ENCODE assay signal across 1 cellular context in the genomic region with DNA sequence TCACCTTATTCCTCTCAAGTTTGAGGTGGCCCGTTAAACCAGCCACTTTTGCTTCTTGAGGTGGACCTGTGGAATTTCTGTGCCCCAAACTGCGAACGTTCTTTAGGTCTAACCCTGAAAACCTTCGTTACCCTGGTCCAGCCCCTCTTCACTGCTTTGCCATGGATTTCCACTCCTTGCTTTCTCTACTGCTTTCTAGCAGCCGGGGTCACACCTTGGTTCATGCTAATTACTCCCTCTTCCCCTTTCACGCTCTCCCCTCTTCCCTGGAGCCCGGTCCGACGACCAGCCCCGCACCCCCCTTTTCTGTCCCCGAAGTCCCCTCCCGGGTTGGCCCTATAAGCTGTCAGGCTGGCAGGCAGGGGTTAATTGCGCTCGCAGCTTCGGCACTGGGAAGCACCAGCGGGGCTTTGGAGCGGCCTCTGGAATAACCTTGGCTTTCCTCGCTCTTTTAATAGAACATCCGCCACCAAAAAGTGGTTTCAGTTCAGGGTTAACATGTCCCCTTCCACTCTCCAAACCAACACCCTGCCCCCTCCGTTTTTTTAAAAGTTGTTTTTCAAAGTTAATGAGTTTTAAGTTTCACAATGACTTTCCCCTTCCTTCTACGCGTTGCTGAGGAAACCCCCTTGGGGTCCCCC.
TF ChIP-seq lines count a peak whose summit lies in the region.

No MANE protein-coding gene starts in this region.

TF ChIP-seq in HepG2, 621 proteins besides CTCF, POLR2A, EP300 and RAD21 (continues in another document):
- TF ChIP-seq PRDM4 (CRISPR knock-in tag; IDR thresholded peaks at IDR 0.05; ENCODE audit: borderline replicate concordance) (no peak), HMG20A (CRISPR knock-in tag; IDR thresholded peaks at IDR 0.05; ENCODE audit: borderline replicate concordance) (0 out of 2 replicates have a peak, but pooled peaks have one; percentile 31), MAZ (IDR thresholded peaks at IDR 0.05; ENCODE audit: borderline replicate concordance, low read depth, low read length) (no peak), MAZ (CRISPR knock-in tag; IDR thresholded peaks at IDR 0.05; ENCODE audit: low read depth) (peak; percentile 12; the same call in 1 of the 2 replicates), ZNF724P (CRISPR knock-in tag; IDR thresholded peaks at IDR 0.05; ENCODE audit: borderline replicate concordance) (no peak), MYC (CRISPR knock-in tag; IDR thresholded peaks at IDR 0.05; ENCODE audit: borderline replicate concordance) (peak; percentile 29; the same call in 1 of the 2 replicates), ZNF362 (CRISPR knock-in tag; IDR thresholded peaks at IDR 0.05; ENCODE audit: borderline replicate concordance) (no peak), TAF1 (CRISPR knock-in tag; IDR thresholded peaks at IDR 0.05) (peak; percentile 41; the same call in 1 of the 2 replicates), TGIF2 (CRISPR knock-in tag; IDR thresholded peaks at IDR 0.05) (peak; percentile 87; the same call in 1 of the 2 replicates), ZNF749 (CRISPR knock-in tag; IDR thresholded peaks at IDR 0.05; ENCODE audit: borderline replicate concordance) (no peak), ZNF687 (CRISPR knock-in tag; IDR thresholded peaks at IDR 0.05) (peak; percentile 58), ZNF512B (CRISPR knock-in tag; IDR thresholded peaks at IDR 0.05; ENCODE audit: borderline replicate concordance) (0 out of 2 replicates have a peak, but pooled peaks have one; percentile 43), RXRA (CRISPR knock-in tag; IDR thresholded peaks at IDR 0.05) (no peak), ZNF558 (CRISPR knock-in tag; IDR thresholded peaks at IDR 0.05; ENCODE audit: borderline replicate concordance) (no peak), ZBTB3 (CRISPR knock-in tag; IDR thresholded peaks at IDR 0.05; ENCODE audit: borderline replicate concordance, low read depth) (no peak), KLF16 (CRISPR knock-in tag; IDR thresholded peaks at IDR 0.05) (peak in 1 of 2 experiments; percentile 65; a peak in 1 of 4 replicates), CBFB (CRISPR knock-in tag; IDR thresholded peaks at IDR 0.05) (0 out of 2 replicates have a peak, but pooled peaks have one; percentile 7), HMGXB4 (CRISPR knock-in tag; IDR thresholded peaks at IDR 0.05; ENCODE audit: borderline replicate concordance in 1 of 2, low read depth in 1 of 2) (peak in 1 of 2 experiments; percentile 56; a peak in 1 of 4 replicates), KDM5B (CRISPR knock-in tag; IDR thresholded peaks at IDR 0.05; ENCODE audit: borderline replicate concordance) (0 out of 2 replicates have a peak, but pooled peaks have one; percentile 39), ZEB1 (IDR thresholded peaks at IDR 0.05; ENCODE audit: insufficient replicate concordance, low read depth) (peak; percentile 65), AGO1 (IDR thresholded peaks at IDR 0.05; ENCODE audit: low read depth, low read length, poor library complexity, severe bottlenecking) (no peak), ZNF777 (CRISPR knock-in tag; IDR thresholded peaks at IDR 0.05) (peak; percentile 76), ZNF24 (IDR thresholded peaks at IDR 0.05) (peak; percentile 68; the same call in 1 of the 2 replicates), ZNF589 (CRISPR knock-in tag; conservative IDR thresholded peaks at IDR 0.05) (no peak), HNF4A (CRISPR knock-in tag; IDR thresholded peaks at IDR 0.05) (no peak; the same call in 1 of the 2 replicates), ZNF83 (CRISPR knock-in tag; IDR thresholded peaks at IDR 0.05; ENCODE audit: borderline replicate concordance) (no peak), PHF5A (CRISPR knock-in tag; IDR thresholded peaks at IDR 0.05; ENCODE audit: low read depth, unreplicated experiment) (peak; percentile 22), MED13 (CRISPR knock-in tag; IDR thresholded peaks at IDR 0.05) (no peak), ZNF772 (CRISPR knock-in tag; IDR thresholded peaks at IDR 0.05) (peak; percentile 40; the same call in 1 of the 2 replicates), CBX1 (IDR thresholded peaks at IDR 0.05; ENCODE audit: low read depth) (peak; percentile 26), TAF15 (IDR thresholded peaks at IDR 0.05; ENCODE audit: low read depth, low read length, poor library complexity, severe bottlenecking) (no peak)
- TF ChIP-seq, protein P1, sequence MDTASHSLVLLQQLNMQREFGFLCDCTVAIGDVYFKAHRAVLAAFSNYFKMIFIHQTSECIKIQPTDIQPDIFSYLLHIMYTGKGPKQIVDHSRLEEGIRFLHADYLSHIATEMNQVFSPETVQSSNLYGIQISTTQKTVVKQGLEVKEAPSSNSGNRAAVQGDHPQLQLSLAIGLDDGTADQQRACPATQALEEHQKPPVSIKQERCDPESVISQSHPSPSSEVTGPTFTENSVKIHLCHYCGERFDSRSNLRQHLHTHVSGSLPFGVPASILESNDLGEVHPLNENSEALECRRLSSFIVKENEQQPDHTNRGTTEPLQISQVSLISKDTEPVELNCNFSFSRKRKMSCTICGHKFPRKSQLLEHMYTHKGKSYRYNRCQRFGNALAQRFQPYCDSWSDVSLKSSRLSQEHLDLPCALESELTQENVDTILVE (CRISPR knock-in tag; IDR thresholded peaks at IDR 0.05), result no peak
- TF ChIP-seq, protein P2, sequence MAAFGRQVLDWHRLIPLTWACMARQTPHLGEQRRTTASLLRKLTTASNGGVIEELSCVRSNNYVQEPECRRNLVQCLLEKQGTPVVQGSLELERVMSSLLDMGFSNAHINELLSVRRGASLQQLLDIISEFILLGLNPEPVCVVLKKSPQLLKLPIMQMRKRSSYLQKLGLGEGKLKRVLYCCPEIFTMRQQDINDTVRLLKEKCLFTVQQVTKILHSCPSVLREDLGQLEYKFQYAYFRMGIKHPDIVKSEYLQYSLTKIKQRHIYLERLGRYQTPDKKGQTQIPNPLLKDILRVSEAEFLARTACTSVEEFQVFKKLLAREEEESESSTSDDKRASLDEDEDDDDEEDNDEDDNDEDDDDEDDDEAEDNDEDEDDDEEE (CRISPR knock-in tag; IDR thresholded peaks at IDR 0.05), result no peak
- TF ChIP-seq, protein P3, sequence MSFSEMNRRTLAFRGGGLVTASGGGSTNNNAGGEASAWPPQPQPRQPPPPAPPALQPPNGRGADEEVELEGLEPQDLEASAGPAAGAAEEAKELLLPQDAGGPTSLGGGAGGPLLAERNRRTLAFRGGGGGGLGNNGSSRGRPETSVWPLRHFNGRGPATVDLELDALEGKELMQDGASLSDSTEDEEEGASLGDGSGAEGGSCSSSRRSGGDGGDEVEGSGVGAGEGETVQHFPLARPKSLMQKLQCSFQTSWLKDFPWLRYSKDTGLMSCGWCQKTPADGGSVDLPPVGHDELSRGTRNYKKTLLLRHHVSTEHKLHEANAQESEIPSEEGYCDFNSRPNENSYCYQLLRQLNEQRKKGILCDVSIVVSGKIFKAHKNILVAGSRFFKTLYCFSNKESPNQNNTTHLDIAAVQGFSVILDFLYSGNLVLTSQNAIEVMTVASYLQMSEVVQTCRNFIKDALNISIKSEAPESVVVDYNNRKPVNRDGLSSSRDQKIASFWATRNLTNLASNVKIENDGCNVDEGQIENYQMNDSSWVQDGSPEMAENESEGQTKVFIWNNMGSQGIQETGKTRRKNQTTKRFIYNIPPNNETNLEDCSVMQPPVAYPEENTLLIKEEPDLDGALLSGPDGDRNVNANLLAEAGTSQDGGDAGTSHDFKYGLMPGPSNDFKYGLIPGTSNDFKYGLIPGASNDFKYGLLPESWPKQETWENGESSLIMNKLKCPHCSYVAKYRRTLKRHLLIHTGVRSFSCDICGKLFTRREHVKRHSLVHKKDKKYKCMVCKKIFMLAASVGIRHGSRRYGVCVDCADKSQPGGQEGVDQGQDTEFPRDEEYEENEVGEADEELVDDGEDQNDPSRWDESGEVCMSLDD (CRISPR knock-in tag; IDR thresholded peaks at IDR 0.05; ENCODE audit: borderline replicate concordance), result no peak; the same call in 1 of the 2 replicates
